24 cellular contexts compared by ENCODE assay signal in genomic region chr17:33452797-33453196, GRCh38.
"Had no signal": no experiment of that assay in that cellular context is flagged by ENCODE, and none has a peak within 500 bp of the region (broad histone marks: within the 10 kb centered on the region; RNA-seq: fewer than 3 reads in every experiment).

No MANE protein-coding gene starts in this region.

- H3K4me3 ChIP-seq: adrenal gland, body of pancreas, dorsolateral prefrontal cortex, lower lobe of right lung, stomach had no signal

- H3K9me3 ChIP-seq: adrenal gland had no signal

- H3K4me1 Mint-ChIP-seq: activated B cell treated with CpG ODN at 0.5 μM for 24 hours, nephron, T-cell had no signal

- H3K27me3 ChIP-seq: adrenal gland, body of pancreas, foreskin keratinocyte had no signal

- H3K4me1 ChIP-seq: adrenal gland, body of pancreas, foreskin keratinocyte, lower lobe of right lung, stomach had no signal

- H3K36me3 ChIP-seq: adrenal gland, lower lobe of right lung, stomach had no signal

- H3K27ac ChIP-seq: adrenal gland, body of pancreas, dorsolateral prefrontal cortex, foreskin keratinocyte, lower lobe of right lung, stomach had no signal

- DNase-seq: activated B cell treated with CpG ODN at 0.5 μM for 24 hours; activated CD4-positive, alpha-beta memory T cell treated with anti-CD3 and anti-CD28 coated beads for 36 hours; activated CD4-positive, alpha-beta T cell treated with anti-CD3 and anti-CD28 coated beads for 4 hours; activated gamma-delta T cell treated with Interleukin-2 at 50 U/mL for 16 hours; activated T-cell treated with anti-CD3 and anti-CD28 coated beads for 4 hours; adrenal gland; body of pancreas; caudate nucleus; dorsolateral prefrontal cortex; foreskin keratinocyte; glutamatergic neuron; hippocampal formation; left colon; lower lobe of right lung; midbrain; nucleus accumbens; retina; stimulated activated CD4-positive, alpha-beta T cell treated with anti-CD3 and anti-CD28 coated beads, Interleukin-15, amount 100 ng/mL, for 24 hours; stimulated activated CD4-positive, alpha-beta T cell treated with anti-CD3 and anti-CD28 coated beads, Interleukin-4, amount 100 ng/mL, for 1 hour; stomach; T-cell had no signal

- H3K27ac Mint-ChIP-seq: activated B cell treated with CpG ODN at 0.5 μM for 24 hours; activated CD4-positive, alpha-beta memory T cell treated with anti-CD3 and anti-CD28 coated beads for 36 hours; activated naive CD4-positive, alpha-beta T cell treated with anti-CD3 and anti-CD28 coated beads, Interleukin-2, amount 50 U/mL, for 72 hours; activated T-helper 1 cell treated with anti-CD3 and anti-CD28 coated beads, Interleukin-12 subunit alpha, Interleukin-12 subunit beta, Interleukin-2, Interleukin-4 antibody, amounts not matched to agents 30 ng/mL and 10 ng/mL and 1 ng/mL, durations not matched to agents 14 hours and 24 hours and 36 hours; nephron; T-cell had no signal

- H3K36me3 Mint-ChIP-seq: activated CD4-positive, alpha-beta memory T cell treated with anti-CD3 and anti-CD28 coated beads for 36 hours; activated naive CD4-positive, alpha-beta T cell treated with anti-CD3 and anti-CD28 coated beads, Interleukin-2, amount 50 U/mL, for 72 hours; T-cell had no signal

- H3K27me3 Mint-ChIP-seq: activated B cell treated with CpG ODN at 0.5 μM for 24 hours had no signal

- H3K4me3 Mint-ChIP-seq: activated B cell treated with CpG ODN at 0.5 μM for 24 hours; activated CD4-positive, alpha-beta memory T cell treated with anti-CD3 and anti-CD28 coated beads for 36 hours; activated T-helper 1 cell treated with anti-CD3 and anti-CD28 coated beads, Interleukin-12 subunit alpha, Interleukin-12 subunit beta, Interleukin-2, Interleukin-4 antibody, amounts not matched to agents 30 ng/mL and 10 ng/mL and 1 ng/mL, durations not matched to agents 14 hours and 24 hours and 36 hours; nephron; T-cell had no signal
